Comparison of ENCODE assay signal across 2 cellular contexts in the genomic region with DNA sequence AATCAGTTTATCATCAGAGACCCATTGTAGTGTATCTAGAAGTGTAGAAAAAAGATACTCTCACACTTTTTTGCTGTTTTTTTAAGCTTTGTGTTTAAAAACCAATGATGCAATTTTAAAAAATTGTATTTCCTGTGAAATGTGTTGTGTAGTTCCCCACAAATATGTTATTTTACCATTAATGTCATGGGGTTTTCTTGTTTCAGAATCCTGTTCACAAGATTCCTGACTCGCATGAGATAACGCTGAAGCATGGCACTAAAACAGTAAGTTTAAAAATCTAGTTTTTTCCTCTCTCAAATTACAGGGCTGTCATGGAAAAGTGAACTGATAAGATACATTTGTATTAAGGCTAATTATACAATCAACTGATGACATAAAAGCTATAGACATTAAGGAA.
A peak's percentile ranks its signal among the peaks of the same experiment; 100 is the strongest.
TF ChIP-seq lines count a peak whose summit lies in the region.

No MANE protein-coding gene starts in this region.

TF ChIP-seq in HepG2, 621 proteins besides CTCF, POLR2A, EP300 and RAD21:
- TF ChIP-seq, protein P1, sequence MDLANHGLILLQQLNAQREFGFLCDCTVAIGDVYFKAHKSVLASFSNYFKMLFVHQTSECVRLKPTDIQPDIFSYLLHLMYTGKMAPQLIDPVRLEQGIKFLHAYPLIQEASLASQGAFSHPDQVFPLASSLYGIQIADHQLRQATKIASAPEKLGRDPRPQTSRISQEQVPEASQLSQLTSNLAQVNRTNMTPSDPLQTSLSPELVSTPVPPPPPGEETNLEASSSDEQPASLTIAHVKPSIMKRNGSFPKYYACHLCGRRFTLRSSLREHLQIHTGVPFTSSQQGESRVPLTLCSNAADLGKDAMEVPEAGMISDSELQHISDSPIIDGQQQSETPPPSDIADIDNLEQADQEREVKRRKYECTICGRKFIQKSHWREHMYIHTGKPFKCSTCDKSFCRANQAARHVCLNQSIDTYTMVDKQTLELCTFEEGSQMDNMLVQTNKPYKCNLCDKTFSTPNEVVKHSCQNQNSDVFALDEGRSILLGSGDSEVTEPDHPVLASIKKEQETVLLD (CRISPR knock-in tag; IDR thresholded peaks at IDR 0.05; ENCODE audit: low read depth), result no peak
- TF ChIP-seq SRSF9 (IDR thresholded peaks at IDR 0.05; ENCODE audit: borderline replicate concordance, insufficient read depth, low read depth, low read length, poor library complexity, severe bottlenecking) (no peak), SKI (IDR thresholded peaks at IDR 0.05; ENCODE audit: partially characterized antibody) (no peak), ZNF446 (CRISPR knock-in tag; IDR thresholded peaks at IDR 0.05) (no peak), RORA (CRISPR knock-in tag; IDR thresholded peaks at IDR 0.05) (no peak), SCMH1 (CRISPR knock-in tag; IDR thresholded peaks at IDR 0.05; ENCODE audit: borderline replicate concordance) (no peak), SP4 (CRISPR knock-in tag; IDR thresholded peaks at IDR 0.05) (no peak), SP140L (CRISPR knock-in tag; IDR thresholded peaks at IDR 0.05; ENCODE audit: borderline replicate concordance) (no peak)
- TF ChIP-seq, protein P2, sequence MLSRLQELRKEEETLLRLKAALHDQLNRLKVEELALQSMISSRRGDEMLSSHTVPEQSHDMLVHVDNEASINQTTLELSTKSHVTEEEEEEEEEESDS (CRISPR knock-in tag; IDR thresholded peaks at IDR 0.05; ENCODE audit: borderline replicate concordance), result no peak
- TF ChIP-seq, protein P3, sequence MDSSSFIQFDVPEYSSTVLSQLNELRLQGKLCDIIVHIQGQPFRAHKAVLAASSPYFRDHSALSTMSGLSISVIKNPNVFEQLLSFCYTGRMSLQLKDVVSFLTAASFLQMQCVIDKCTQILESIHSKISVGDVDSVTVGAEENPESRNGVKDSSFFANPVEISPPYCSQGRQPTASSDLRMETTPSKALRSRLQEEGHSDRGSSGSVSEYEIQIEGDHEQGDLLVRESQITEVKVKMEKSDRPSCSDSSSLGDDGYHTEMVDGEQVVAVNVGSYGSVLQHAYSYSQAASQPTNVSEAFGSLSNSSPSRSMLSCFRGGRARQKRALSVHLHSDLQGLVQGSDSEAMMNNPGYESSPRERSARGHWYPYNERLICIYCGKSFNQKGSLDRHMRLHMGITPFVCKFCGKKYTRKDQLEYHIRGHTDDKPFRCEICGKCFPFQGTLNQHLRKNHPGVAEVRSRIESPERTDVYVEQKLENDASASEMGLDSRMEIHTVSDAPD (CRISPR knock-in tag; IDR thresholded peaks at IDR 0.05), result no peak

TF ChIP-seq in K562, 482 proteins besides CTCF, POLR2A, EP300 and RAD21:
- TF ChIP-seq, protein P3 (CRISPR knock-in tag; IDR thresholded peaks at IDR 0.05), result no peak
- TF ChIP-seq, protein P4, sequence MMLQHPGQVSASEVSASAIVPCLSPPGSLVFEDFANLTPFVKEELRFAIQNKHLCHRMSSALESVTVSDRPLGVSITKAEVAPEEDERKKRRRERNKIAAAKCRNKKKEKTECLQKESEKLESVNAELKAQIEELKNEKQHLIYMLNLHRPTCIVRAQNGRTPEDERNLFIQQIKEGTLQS (IDR thresholded peaks at IDR 0.05), result 0 out of 2 replicates have a peak, but pooled peaks have one; percentile 18
- TF ChIP-seq, protein P4 (CRISPR knock-in tag; conservative IDR thresholded peaks at IDR 0.05), result no peak
